In the genomic region with DNA sequence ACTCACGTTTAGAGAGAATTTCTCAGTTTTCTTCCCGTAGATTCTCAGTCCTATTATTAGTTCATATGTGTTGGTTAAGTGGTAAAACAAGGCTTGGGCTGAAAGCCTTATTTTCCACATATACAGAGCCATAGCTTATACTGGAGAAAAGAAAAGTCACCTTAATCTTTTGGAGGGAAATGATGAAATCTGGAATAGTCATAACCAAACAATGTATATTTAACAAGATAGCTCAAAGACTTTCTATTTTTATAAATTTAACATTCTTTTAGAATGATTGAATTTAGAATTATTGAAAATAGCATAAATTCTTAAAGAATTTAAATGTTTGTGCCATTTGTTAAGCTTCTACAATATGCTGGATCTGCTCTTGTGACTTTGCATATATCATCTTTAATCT, we compare ENCODE assay signal across 21 cellular contexts.
"Had no signal": no experiment of that assay in that cellular context is flagged by ENCODE, and none has a peak within 500 bp of the region (broad histone marks: within the 10 kb centered on the region; RNA-seq: fewer than 3 reads in every experiment).

No MANE protein-coding gene starts in this region.

- H3K36me3 Mint-ChIP-seq: natural killer cell had no signal

- H3K9me3 Mint-ChIP-seq: activated CD4-positive, alpha-beta T cell treated with anti-CD3 and anti-CD28 coated beads, Interleukin-2, amount 10 ng/mL, durations not matched to agents 24 days and 14 days; activated T-cell treated with anti-CD3 and anti-CD28 coated beads, Interleukin-2, amount 50 U/mL, for 24 hours; central memory CD8-positive, alpha-beta T cell; natural killer cell; stimulated activated naive B cell treated with anti-CD40 and anti-IgM and Interleukin-4, amounts not matched to agents 10 μg/mL and 1 μg/mL and 100 μg/mL, for 72 hours had no signal

- H3K4me3 Mint-ChIP-seq: activated CD4-positive, alpha-beta T cell treated with anti-CD3 and anti-CD28 coated beads, Interleukin-2, amount 10 ng/mL, durations not matched to agents 24 days and 14 days; activated CD8-positive, alpha-beta T cell treated with anti-CD3 and anti-CD28 coated beads for 36 hours; activated naive CD8-positive, alpha-beta T cell treated with anti-CD3 and anti-CD28 coated beads, Interleukin-2, amount 10 ng/mL, durations not matched to agents 7 days and 5 days; activated T-cell treated with anti-CD3 and anti-CD28 coated beads, Interleukin-2, amount 50 U/mL, for 24 hours; central memory CD8-positive, alpha-beta T cell; natural killer cell; stimulated activated naive B cell treated with anti-CD40 and anti-IgM and Interleukin-4, amounts not matched to agents 10 μg/mL and 1 μg/mL and 100 μg/mL, for 72 hours had no signal

- ATAC-seq: activated CD8-positive, alpha-beta T cell treated with anti-CD3 and anti-CD28 coated beads for 36 hours; esophagus mucosa; foreskin keratinocyte; lower lobe of right lung; natural killer cell; sciatic nerve; stimulated activated naive B cell treated with anti-CD40 and anti-IgM and Interleukin-4, amounts not matched to agents 10 μg/mL and 1 μg/mL and 100 μg/mL, for 72 hours; upper lobe of right lung had no signal

- H3K27ac Mint-ChIP-seq: activated CD4-positive, alpha-beta T cell treated with anti-CD3 and anti-CD28 coated beads, Interleukin-2, amount 10 ng/mL, durations not matched to agents 24 days and 14 days; activated CD8-positive, alpha-beta T cell treated with anti-CD3 and anti-CD28 coated beads for 36 hours; activated naive CD8-positive, alpha-beta T cell treated with anti-CD3 and anti-CD28 coated beads, Interleukin-2, amount 10 ng/mL, durations not matched to agents 7 days and 5 days; activated T-cell treated with anti-CD3 and anti-CD28 coated beads, Interleukin-2, amount 50 U/mL, for 24 hours; activated T-helper 2 cell treated with anti-CD3 and anti-CD28 coated beads, Interferon-gamma antibody, Interleukin-2, Interleukin-4, amounts not matched to agents 10 μg/mL and 5 μg/mL and 100 μg/mL, durations not matched to agents 14 hours and 24 hours and 36 hours; natural killer cell; stimulated activated naive B cell treated with anti-CD40 and anti-IgM and Interleukin-4, amounts not matched to agents 10 μg/mL and 1 μg/mL and 100 μg/mL, for 72 hours had no signal

- FAIRE-seq: keratinocyte had no signal

- DNase-seq: activated CD4-positive, alpha-beta T cell treated with anti-CD3 and anti-CD28 coated beads, Interleukin-2, amount 10 ng/mL, durations not matched to agents 24 days and 14 days; activated CD8-positive, alpha-beta T cell treated with anti-CD3 and anti-CD28 coated beads for 36 hours; activated naive CD4-positive, alpha-beta T cell treated with Interleukin-2 at 50 U/mL for 16 hours; activated naive CD8-positive, alpha-beta T cell treated with anti-CD3 and anti-CD28 coated beads, Interleukin-2, amount 10 ng/mL, durations not matched to agents 7 days and 5 days; activated T-cell treated with anti-CD3 and anti-CD28 coated beads, Interleukin-2, amount 50 U/mL, for 24 hours; effector CD4-positive, alpha-beta T cell; foreskin keratinocyte; hippocampal formation; lower lobe of right lung; natural killer cell; spleen; stimulated activated naive B cell treated with anti-CD40 and anti-IgM and Interleukin-4, amounts not matched to agents 10 μg/mL and 1 μg/mL and 100 μg/mL, for 72 hours; T-helper 1 cell; T-helper 9 cell; upper lobe of right lung had no signal

- H3K27me3 Mint-ChIP-seq: activated CD4-positive, alpha-beta T cell treated with anti-CD3 and anti-CD28 coated beads, Interleukin-2, amount 10 ng/mL, durations not matched to agents 24 days and 14 days; activated CD8-positive, alpha-beta T cell treated with anti-CD3 and anti-CD28 coated beads for 36 hours; activated naive CD8-positive, alpha-beta T cell treated with anti-CD3 and anti-CD28 coated beads, Interleukin-2, amount 10 ng/mL, durations not matched to agents 7 days and 5 days; activated T-cell treated with anti-CD3 and anti-CD28 coated beads, Interleukin-2, amount 50 U/mL, for 24 hours; central memory CD8-positive, alpha-beta T cell; stimulated activated naive B cell treated with anti-CD40 and anti-IgM and Interleukin-4, amounts not matched to agents 10 μg/mL and 1 μg/mL and 100 μg/mL, for 72 hours had no signal

- H3K4me3 ChIP-seq: ascending aorta, lower lobe of right lung, spleen, upper lobe of right lung had no signal
